In genomic region chr12:1691123-1692007, GRCh38 we compare ENCODE assay signal across 8 cellular contexts. TPM values are rescaled to one million over a fixed set of nuclear protein-coding genes. Genes with fewer than 3 reads are reported as not detected.
A peak's percentile ranks its signal among the peaks of the same experiment; 100 is the strongest.
DNase-seq lines count a peak whose midpoint lies in the region; ATAC-seq and TF ChIP-seq lines count a peak whose summit lies in the region.

No MANE protein-coding gene starts in this region.

- intact Hi-C loops in psoas muscle (cut with DNase I), result loop anchor here in 1 of 2 donors (2.0 to 5.0 kb wide), 3 partner anchors 51 to 101 kb away; no protein-coding TSS in a partner anchor

- 0 to 1% (median 0%) methylated on average over 25 to 56 of the region's 56 CpGs for WGBS in psoas muscle, 3 donors

- H3K4me3 ChIP-seq in cardiac muscle cell, result peak overlapping the region; percentile 69
- peak overlapping the region; percentile 99 for H3K4me3 ChIP-seq in psoas muscle

- H3K9me3 ChIP-seq in cardiac muscle cell (ENCODE audit: low read depth) (no peaks in the 10 kb centered on the region), psoas muscle (no peaks in the 10 kb centered on the region)

- no peaks in the 10 kb centered on the region for H3K27me3 ChIP-seq in cardiac muscle cell
- H3K27me3 ChIP-seq in psoas muscle (ENCODE audit: insufficient read depth in 3 of 3, low read length in 2 of 3), result no peaks in the 10 kb centered on the region

- H3K36me3 ChIP-seq in cardiac muscle cell, result no peaks in the 10 kb centered on the region
- H3K36me3 ChIP-seq in psoas muscle (ENCODE audit: insufficient read depth in 1 of 2, low read depth in 1 of 2), result no peaks in the 10 kb centered on the region

- H3K27ac ChIP-seq in cardiac muscle cell, result peak overlapping the region; percentile 97
- peak overlapping the region; percentile 97 for H3K27ac ChIP-seq in psoas muscle

- TF ChIP-seq CTCF in cardiac muscle cell (IDR thresholded peaks at IDR 0.05; ENCODE audit: low read depth, low read length) (no peak), psoas muscle (IDR thresholded peaks at IDR 0.05) (no peak)

- peak; percentile 12 for DNase-seq in stimulated activated CD4-positive, alpha-beta T cell treated with anti-CD3 and anti-CD28 coated beads, Interleukin-1b, Interleukin-23, amount 100 ng/mL, for 48 hours
- no peak for DNase-seq in stimulated activated CD4-positive, alpha-beta T cell treated with anti-CD3 and anti-CD28 coated beads, Interleukin-15, amount 100 ng/mL, for 24 hours
- DNase-seq in NCI-H146 treated with DMSO at 0.1 percent for 48 hours (lab: John Stamatoyannopoulos, UW; ENCODE audit: unreplicated experiment) (peak; percentile 45), cardiac muscle cell (ENCODE audit: low read depth in 1 of 2, low spot score in 1 of 2) (peak; percentile 35 to 85), psoas muscle (no peak), SHP77 (lab: John Stamatoyannopoulos, UW) (no peak)
- peak; percentile 11 for DNase-seq in activated gamma-delta T cell treated with anti-CD3 and anti-CD28 coated beads, Interleukin-2, amount 50 U/mL, for 16 hours (ENCODE audit: low read depth)

- ATAC-seq in HG02623 (IDR thresholded peaks at IDR 0.05; ENCODE audit: unreplicated experiment), result peak; percentile 30
- ATAC-seq in psoas muscle, result peak; percentile 65 to 80 (median 74)

- H3K4me1 ChIP-seq in cardiac muscle cell (ENCODE audit: low read depth) (peaks cover 15% of the 10 kb centered on the region), psoas muscle (peaks cover 33% of the 10 kb centered on the region)

RNA-seq across cellular contexts. Expression of gene ADIPOR2, which starts 0.5 kb away (rescaled TPM):
- total RNA-seq in cardiac muscle cell, result 25.0 and 25.7 TPM in 2 replicates
- 5.8 and 7.1 TPM in 2 replicates for polyA plus RNA-seq in cardiac muscle cell
- total RNA-seq in psoas muscle, result 10 to 100 TPM; 36.7 to 49.4 (median 43.2) TPM
- 10 to 100 TPM; 28.6 to 52.1 (median 44.2) TPM for polyA plus RNA-seq in psoas muscle

Comparison
In these comparisons a context has a peak if more than half of its experiments do, and no peak if none do; other contexts are left out.
1. DNase-seq: peak in stimulated activated CD4-positive, alpha-beta T cell treated with anti-CD3 and anti-CD28 coated beads, Interleukin-1b, Interleukin-23, amount 100 ng/mL, for 48 hours (single experiment), NCI-H146 treated with DMSO at 0.1 percent for 48 hours (single experiment), activated gamma-delta T cell treated with anti-CD3 and anti-CD28 coated beads, Interleukin-2, amount 50 U/mL, for 16 hours (single experiment) and cardiac muscle cell (2 of 2); none in stimulated activated CD4-positive, alpha-beta T cell treated with anti-CD3 and anti-CD28 coated beads, Interleukin-15, amount 100 ng/mL, for 24 hours (single experiment), psoas muscle (0 of 2) and SHP77 (0 of 2).